Comparison of ENCODE assay signal across 7 cellular contexts in the genomic region with DNA sequence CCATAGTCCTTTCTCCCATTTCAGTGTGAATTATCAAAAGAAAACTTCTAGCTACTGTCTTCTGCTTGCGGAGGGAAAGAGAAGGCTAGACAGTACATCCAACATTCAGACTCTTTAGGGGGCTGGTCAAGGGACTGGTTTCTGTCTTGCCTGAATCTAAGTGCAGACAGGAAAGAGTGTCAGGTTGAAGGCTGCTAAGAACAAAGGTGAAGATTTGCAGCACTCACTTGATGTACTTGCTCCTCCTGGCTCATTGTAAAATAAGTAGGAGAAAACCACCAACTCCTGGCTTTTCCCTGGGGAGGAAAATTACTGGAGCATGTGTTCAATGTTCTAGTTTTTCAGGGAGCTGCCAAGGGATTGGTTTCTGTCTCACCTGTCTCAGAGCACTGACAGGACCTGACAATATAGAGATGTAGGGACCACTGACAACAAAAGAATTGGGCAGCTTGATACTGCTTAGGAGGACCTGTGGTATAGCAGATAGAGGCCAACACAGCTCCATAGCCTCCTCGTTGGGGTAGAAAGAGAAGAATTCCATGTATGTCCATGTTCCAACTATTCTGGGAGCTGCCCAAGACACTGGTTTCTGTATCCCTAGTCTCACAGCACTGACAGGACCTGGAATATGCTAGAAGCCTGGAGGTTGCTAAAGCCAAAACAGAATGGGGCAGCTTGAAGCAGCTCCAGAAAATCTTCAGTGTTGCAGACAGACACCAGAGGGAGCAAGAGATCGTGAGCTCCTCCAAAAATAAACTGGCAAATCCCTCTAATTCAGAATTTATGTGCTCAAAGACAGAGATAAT. TPM values are rescaled to one million over a fixed set of nuclear protein-coding genes. Genes with fewer than 3 reads are reported as not detected.
DNase-seq lines count a peak whose midpoint lies in the region; ATAC-seq and TF ChIP-seq lines count a peak whose summit lies in the region.

No MANE protein-coding gene starts in this region.

- H3K9me3 Mint-ChIP-seq in WTC11: peaks cover 3% of the 10 kb centered on the region

- CTCF ChIA-PET in WTC11 (lab: Charles Lee): interaction anchor here (0.6 to 2.4 kb wide), 31 partner anchors 11 to 247 kb away, joined by 3 to 34 read pairs (median 4); partner anchors contain the start of genes DCUN1D5, DYNC2H1 and MMP3

- POLR2A ChIA-PET in WTC11 (lab: Charles Lee): no interaction called here

- no peak for TF ChIP-seq CTCF in WTC11 (IDR thresholded peaks at IDR 0.05)

- in situ Hi-C loops in G401 (cut with HindIII; ENCODE audit: low sequenced_read_pairs): no loop called here

- ATAC-seq in HG03066 (IDR thresholded peaks at IDR 0.05; ENCODE audit: low read depth, unreplicated experiment) (peak; percentile 54), WTC11 (peak; percentile 94)

- H3K36me3 Mint-ChIP-seq in WTC11: peaks cover 9% of the 10 kb centered on the region

- H3K4me3 Mint-ChIP-seq in WTC11: no peak overlapping the region

- DNase-seq in G401 (ENCODE audit: low spot score): peak; percentile 19
- DNase-seq in WTC11 (ENCODE audit: low spot score): peak; percentile 34
- peak; percentile 70 for DNase-seq in islet precursor cell
- no peak for DNase-seq in NCI-H2107 (lab: John Stamatoyannopoulos, UW)
- no peak for DNase-seq in cerebellar nuclear complex (lab: John Stamatoyannopoulos, UW)
- DNase-seq in NCI-H146 treated with DMSO at 0.1 percent for 48 hours (lab: John Stamatoyannopoulos, UW; ENCODE audit: unreplicated experiment): no peak

- no peak overlapping the region for H3K27ac Mint-ChIP-seq in WTC11

- H3K4me1 Mint-ChIP-seq in WTC11: peaks cover 21% of the 10 kb centered on the region

- H3K27me3 Mint-ChIP-seq in WTC11 (ENCODE audit: low read depth): no peaks in the 10 kb centered on the region

TF ChIP-seq in WTC11, 78 proteins besides CTCF, POLR2A, EP300 and RAD21:
- TF ChIP-seq NR1H2 (CRISPR knock-in tag; IDR thresholded peaks at IDR 0.05): no peak
- no peak for TF ChIP-seq ZNF416 (CRISPR knock-in tag; IDR thresholded peaks at IDR 0.05)
TF ChIP-seq in WTC11: peak in this region for 0.

RNA-seq across cellular contexts. Expression of gene MMP12, which starts 39.7 kb away (rescaled TPM):
- total RNA-seq in G401 (2014; rRNA removed; shearing (Covaris generic)): not detected in 2 replicates
- not detected in 3 replicates for total RNA-seq in WTC11 (2021)

RNA-seq across cellular contexts. Expression of gene MMP13, which starts 41.1 kb away (rescaled TPM):
- total RNA-seq in G401 (2014; rRNA removed; shearing (Covaris generic)): not detected in 2 replicates
- not detected in 3 replicates for total RNA-seq in WTC11 (2021)

Comparison
In these comparisons a context has a peak if more than half of its experiments do, and no peak if none do; other contexts are left out.
1. DNase-seq: peak in G401 (single experiment), WTC11 (single experiment) and islet precursor cell (single experiment); none in NCI-H2107 (single experiment), cerebellar nuclear complex (0 of 2) and NCI-H146 treated with DMSO at 0.1 percent for 48 hours (single experiment).